In genomic region chr1:53738205-53739108, GRCh38 we compare ENCODE assay signal across 8 cellular contexts. TPM values are rescaled to one million over a fixed set of nuclear protein-coding genes. Genes with fewer than 3 reads are reported as not detected.
DNase-seq lines count a peak whose midpoint lies in the region; ATAC-seq and TF ChIP-seq lines count a peak whose summit lies in the region.

No MANE protein-coding gene starts in this region.

- DNase-seq in T-helper 2 cell treated with Interferon-gamma antibody and Interleukin-4, amounts not matched to agents 5 μg/mL and 100 μg/mL, for 36 hours (ENCODE audit: low spot score), result no peak
- no peak for DNase-seq in T-helper 2 cell
- DNase-seq in Jurkat, Clone E6-1 (ENCODE audit: low read depth, low spot score), result no peak
- no peak for DNase-seq in HEK293T (ENCODE audit: extremely low spot score)

- peak overlapping the region; percentile 28 for H3K9ac ChIP-seq in mucosa of stomach (ENCODE audit: low read length)

- peak overlapping the region; percentile 40 for H3K4me3 Mint-ChIP-seq in T-helper 2 cell treated with Interferon-gamma antibody and Interleukin-4, amounts not matched to agents 5 μg/mL and 100 μg/mL, for 36 hours
- peak overlapping the region; percentile 68 for H3K4me3 Mint-ChIP-seq in dendritic cell treated with granulocyte-macrophage colony-stimulating factor and Interleukin-4, amounts not matched to agents 40 ng/mL and 50 ng/mL, for 4 days

- CTCF ChIA-PET in HEK293T (lab: Yijun Ruan, JAX), result no interaction called here

- peaks cover 63% of the 10 kb centered on the region for H3K27me3 ChIP-seq in mucosa of stomach (ENCODE audit: control insufficient read depth, insufficient read depth, low read length)

- peak overlapping the region; percentile 47 for H3K4me3 ChIP-seq in Jurkat, Clone E6-1 (ENCODE audit: low read length)
- no peak overlapping the region for H3K4me3 ChIP-seq in mucosa of stomach (ENCODE audit: low read length)

- peaks cover 73% of the 10 kb centered on the region for H3K27me3 Mint-ChIP-seq in T-helper 2 cell treated with Interferon-gamma antibody and Interleukin-4, amounts not matched to agents 5 μg/mL and 100 μg/mL, for 36 hours (ENCODE audit: low read depth)
- peaks cover 80% of the 10 kb centered on the region for H3K27me3 Mint-ChIP-seq in dendritic cell treated with granulocyte-macrophage colony-stimulating factor and Interleukin-4, amounts not matched to agents 40 ng/mL and 50 ng/mL, for 4 days

- peaks cover 15% of the 10 kb centered on the region for H3K4me1 ChIP-seq in mucosa of stomach (ENCODE audit: control insufficient read depth, insufficient read depth, low read length)

- no peaks in the 10 kb centered on the region for H3K4me1 Mint-ChIP-seq in T-helper 2 cell treated with Interferon-gamma antibody and Interleukin-4, amounts not matched to agents 5 μg/mL and 100 μg/mL, for 36 hours (ENCODE audit: low read depth)
- peaks cover 7% of the 10 kb centered on the region for H3K4me1 Mint-ChIP-seq in dendritic cell treated with granulocyte-macrophage colony-stimulating factor and Interleukin-4, amounts not matched to agents 40 ng/mL and 50 ng/mL, for 4 days (ENCODE audit: low read depth)

- H3K27ac Mint-ChIP-seq in T-helper 2 cell treated with Interferon-gamma antibody and Interleukin-4, amounts not matched to agents 5 μg/mL and 100 μg/mL, for 36 hours, result no peak overlapping the region
- no peak overlapping the region for H3K27ac Mint-ChIP-seq in dendritic cell treated with granulocyte-macrophage colony-stimulating factor and Interleukin-4, amounts not matched to agents 40 ng/mL and 50 ng/mL, for 4 days

- peaks cover 5% of the 10 kb centered on the region for H3K9me3 Mint-ChIP-seq in T-helper 2 cell treated with Interferon-gamma antibody and Interleukin-4, amounts not matched to agents 5 μg/mL and 100 μg/mL, for 36 hours
- peaks cover 8% of the 10 kb centered on the region for H3K9me3 Mint-ChIP-seq in dendritic cell treated with granulocyte-macrophage colony-stimulating factor and Interleukin-4, amounts not matched to agents 40 ng/mL and 50 ng/mL, for 4 days

- intact Hi-C loops in dendritic cell treated with granulocyte-macrophage colony-stimulating factor and Interleukin-4, amounts not matched to agents 40 ng/mL and 50 ng/mL, for 4 days (cut with micrococcal nuclease), result no loop called here

- no peaks in the 10 kb centered on the region for H3K36me3 ChIP-seq in mucosa of stomach (ENCODE audit: control insufficient read depth, insufficient read depth, low read length)

- H3K36me3 Mint-ChIP-seq in T-helper 2 cell treated with Interferon-gamma antibody and Interleukin-4, amounts not matched to agents 5 μg/mL and 100 μg/mL, for 36 hours (ENCODE audit: low read depth), result no peaks in the 10 kb centered on the region
- H3K36me3 Mint-ChIP-seq in dendritic cell treated with granulocyte-macrophage colony-stimulating factor and Interleukin-4, amounts not matched to agents 40 ng/mL and 50 ng/mL, for 4 days (ENCODE audit: low read depth), result no peaks in the 10 kb centered on the region

- POLR2A ChIA-PET in HEK293T (lab: Yijun Ruan, JAX), result no interaction called here

- no peaks in the 10 kb centered on the region for H3K9me3 ChIP-seq in mucosa of stomach (ENCODE audit: control insufficient read depth, low read length)

- ATAC-seq in HG03469 (IDR thresholded peaks at IDR 0.05; ENCODE audit: unreplicated experiment) (no peak), GM21737 (IDR thresholded peaks at IDR 0.05; ENCODE audit: unreplicated experiment) (no peak)

TF ChIP-seq in HEK293T, 16 proteins besides CTCF, POLR2A, EP300 and RAD21:
- TF ChIP-seq HDGF (IDR thresholded peaks at IDR 0.05; ENCODE audit: borderline replicate concordance) (no peak), SP1 (IDR thresholded peaks at IDR 0.05) (no peak), ARNT (IDR thresholded peaks at IDR 0.05) (no peak), BHLHE40 (IDR thresholded peaks at IDR 0.05; ENCODE audit: borderline replicate concordance) (no peak), PKNOX1 (IDR thresholded peaks at IDR 0.05) (no peak), CTBP1 (IDR thresholded peaks at IDR 0.05; ENCODE audit: borderline replicate concordance) (no peak), ELF4 (IDR thresholded peaks at IDR 0.05) (no peak)

RNA-seq across cellular contexts. Expression of gene GLIS1, which starts 0.5 kb away (rescaled TPM):
- not detected for polyA plus RNA-seq in Jurkat, Clone E6-1 (2012; ENCODE audit: insufficient read depth, insufficient read length)
